ENCODE assay signal across 1 cellular context in the genomic region with DNA sequence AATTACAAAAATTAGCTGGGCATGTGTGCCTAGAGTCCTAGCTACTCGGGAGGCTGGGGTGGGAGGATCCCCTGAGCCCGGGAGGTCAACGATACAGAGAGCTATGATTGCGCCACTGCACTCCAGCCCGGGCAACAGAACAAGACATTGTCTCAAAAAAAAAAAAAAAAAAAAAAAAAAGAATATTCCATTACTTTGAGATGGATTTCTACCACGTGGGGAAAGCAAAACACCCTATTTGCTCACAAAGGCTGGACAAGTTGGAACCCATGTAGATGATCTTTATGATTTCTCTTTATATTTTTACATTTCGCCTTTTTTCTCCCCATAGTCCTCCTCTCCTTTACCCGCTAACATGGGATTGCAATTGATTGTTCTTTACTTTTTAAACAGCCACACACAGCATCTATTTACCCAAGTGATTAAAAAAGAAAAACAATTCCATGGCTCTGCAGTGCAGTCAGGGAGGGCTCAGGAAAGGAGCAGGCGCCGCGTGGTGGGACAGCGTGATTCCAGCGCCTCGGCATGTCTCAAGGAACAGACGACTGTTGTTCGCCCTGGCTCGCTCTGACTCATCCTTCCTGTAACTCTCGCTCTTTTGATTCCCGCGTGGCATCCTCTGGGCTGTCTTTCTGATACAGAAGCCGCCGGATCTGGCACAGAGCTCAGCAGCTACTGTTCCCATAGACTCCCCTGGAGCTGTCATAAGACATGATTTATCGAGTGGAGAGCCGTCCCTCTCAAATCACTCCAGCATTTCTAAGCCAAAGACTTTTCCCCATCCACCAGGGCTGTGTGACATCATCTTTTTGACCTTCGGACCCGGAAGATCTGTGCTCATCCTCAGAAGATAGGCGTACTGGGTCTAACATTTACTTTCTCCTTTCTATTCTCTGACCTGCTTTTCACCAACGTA.
A peak's percentile ranks its signal among the peaks of the same experiment; 100 is the strongest.
TF ChIP-seq lines count a peak whose summit lies in the region.

No MANE protein-coding gene starts in this region.

TF ChIP-seq in HepG2, 621 proteins besides CTCF, POLR2A, EP300 and RAD21 (continued from another document and continues in another):
- TF ChIP-seq, protein P1, sequence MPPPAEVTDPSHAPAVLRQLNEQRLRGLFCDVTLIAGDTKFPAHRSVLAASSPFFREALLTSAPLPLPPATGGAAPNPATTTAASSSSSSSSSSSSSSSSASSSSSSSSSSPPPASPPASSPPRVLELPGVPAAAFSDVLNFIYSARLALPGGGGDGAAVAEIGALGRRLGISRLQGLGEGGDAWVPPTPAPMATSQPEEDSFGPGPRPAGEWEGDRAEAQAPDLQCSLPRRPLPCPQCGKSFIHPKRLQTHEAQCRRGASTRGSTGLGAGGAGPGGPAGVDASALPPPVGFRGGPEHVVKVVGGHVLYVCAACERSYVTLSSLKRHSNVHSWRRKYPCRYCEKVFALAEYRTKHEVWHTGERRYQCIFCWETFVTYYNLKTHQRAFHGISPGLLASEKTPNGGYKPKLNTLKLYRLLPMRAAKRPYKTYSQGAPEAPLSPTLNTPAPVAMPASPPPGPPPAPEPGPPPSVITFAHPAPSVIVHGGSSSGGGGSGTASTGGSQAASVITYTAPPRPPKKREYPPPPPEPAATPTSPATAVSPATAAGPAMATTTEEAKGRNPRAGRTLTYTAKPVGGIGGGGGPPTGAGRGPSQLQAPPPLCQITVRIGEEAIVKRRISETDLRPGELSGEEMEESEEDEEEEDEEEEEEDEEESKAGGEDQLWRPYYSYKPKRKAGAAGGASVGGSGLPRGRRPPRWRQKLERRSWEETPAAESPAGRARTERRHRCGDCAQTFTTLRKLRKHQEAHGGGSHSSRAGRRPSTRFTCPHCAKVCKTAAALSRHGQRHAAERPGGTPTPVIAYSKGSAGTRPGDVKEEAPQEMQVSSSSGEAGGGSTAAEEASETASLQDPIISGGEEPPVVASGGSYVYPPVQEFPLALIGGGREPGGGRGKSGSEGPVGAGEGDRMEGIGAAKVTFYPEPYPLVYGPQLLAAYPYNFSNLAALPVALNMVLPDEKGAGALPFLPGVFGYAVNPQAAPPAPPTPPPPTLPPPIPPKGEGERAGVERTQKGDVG (CRISPR knock-in tag; IDR thresholded peaks at IDR 0.05; ENCODE audit: borderline replicate concordance), result no peak
- TF ChIP-seq EZH2 (conservative IDR thresholded peaks at IDR 0.05; ENCODE audit: low read depth, low read length) (no peak), SPEN (CRISPR knock-in tag; IDR thresholded peaks at IDR 0.05; ENCODE audit: low read depth) (no peak), JUN (CRISPR knock-in tag; IDR thresholded peaks at IDR 0.05) (peak; percentile 74; the same call in 1 of the 2 replicates), TEAD3 (CRISPR knock-in tag; optimal IDR thresholded peaks at IDR 0.05; ENCODE audit: borderline replicate concordance) (peak; percentile 61), PAF1 (CRISPR knock-in tag; IDR thresholded peaks at IDR 0.05) (no peak), ZNF776 (CRISPR knock-in tag; IDR thresholded peaks at IDR 0.05) (no peak), TAF15 (IDR thresholded peaks at IDR 0.05; ENCODE audit: low read depth, low read length, poor library complexity, severe bottlenecking) (no peak), NFYC (CRISPR knock-in tag; IDR thresholded peaks at IDR 0.05) (no peak), ZNF605 (CRISPR knock-in tag; IDR thresholded peaks at IDR 0.05) (0 out of 2 replicates have a peak, but pooled peaks have one; percentile 34), MAFK (conservative IDR thresholded peaks at IDR 0.05 in 1 of 2, IDR thresholded peaks at IDR 0.05 in 1 of 2; ENCODE audit: low read length in 2 of 2) (no peak), FOXK2 (IDR thresholded peaks at IDR 0.05) (no peak), MXI1 (IDR thresholded peaks at IDR 0.05; ENCODE audit: borderline replicate concordance, low read depth, low read length) (no peak; the same call in 2 of the 3 replicates), MAZ (IDR thresholded peaks at IDR 0.05; ENCODE audit: borderline replicate concordance, low read depth, low read length) (no peak), MAZ (CRISPR knock-in tag; IDR thresholded peaks at IDR 0.05; ENCODE audit: low read depth) (no peak), ZFP90 (CRISPR knock-in tag; IDR thresholded peaks at IDR 0.05; ENCODE audit: borderline replicate concordance) (0 out of 2 replicates have a peak, but pooled peaks have one; percentile 23), ZNF205 (CRISPR knock-in tag; IDR thresholded peaks at IDR 0.05) (no peak), ZSCAN9 (CRISPR knock-in tag; IDR thresholded peaks at IDR 0.05; ENCODE audit: borderline replicate concordance) (no peak), ZNF292 (CRISPR knock-in tag; IDR thresholded peaks at IDR 0.05; ENCODE audit: borderline replicate concordance, low read depth) (peak; percentile 57; the same call in 1 of the 2 replicates)
- TF ChIP-seq, protein P2, sequence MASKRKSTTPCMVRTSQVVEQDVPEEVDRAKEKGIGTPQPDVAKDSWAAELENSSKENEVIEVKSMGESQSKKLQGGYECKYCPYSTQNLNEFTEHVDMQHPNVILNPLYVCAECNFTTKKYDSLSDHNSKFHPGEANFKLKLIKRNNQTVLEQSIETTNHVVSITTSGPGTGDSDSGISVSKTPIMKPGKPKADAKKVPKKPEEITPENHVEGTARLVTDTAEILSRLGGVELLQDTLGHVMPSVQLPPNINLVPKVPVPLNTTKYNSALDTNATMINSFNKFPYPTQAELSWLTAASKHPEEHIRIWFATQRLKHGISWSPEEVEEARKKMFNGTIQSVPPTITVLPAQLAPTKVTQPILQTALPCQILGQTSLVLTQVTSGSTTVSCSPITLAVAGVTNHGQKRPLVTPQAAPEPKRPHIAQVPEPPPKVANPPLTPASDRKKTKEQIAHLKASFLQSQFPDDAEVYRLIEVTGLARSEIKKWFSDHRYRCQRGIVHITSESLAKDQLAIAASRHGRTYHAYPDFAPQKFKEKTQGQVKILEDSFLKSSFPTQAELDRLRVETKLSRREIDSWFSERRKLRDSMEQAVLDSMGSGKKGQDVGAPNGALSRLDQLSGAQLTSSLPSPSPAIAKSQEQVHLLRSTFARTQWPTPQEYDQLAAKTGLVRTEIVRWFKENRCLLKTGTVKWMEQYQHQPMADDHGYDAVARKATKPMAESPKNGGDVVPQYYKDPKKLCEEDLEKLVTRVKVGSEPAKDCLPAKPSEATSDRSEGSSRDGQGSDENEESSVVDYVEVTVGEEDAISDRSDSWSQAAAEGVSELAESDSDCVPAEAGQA (IDR thresholded peaks at IDR 0.05; ENCODE audit: low read depth), result no peak
- TF ChIP-seq, protein P2 (CRISPR knock-in tag; IDR thresholded peaks at IDR 0.05; ENCODE audit: borderline replicate concordance), result no peak
- TF ChIP-seq, protein P3, sequence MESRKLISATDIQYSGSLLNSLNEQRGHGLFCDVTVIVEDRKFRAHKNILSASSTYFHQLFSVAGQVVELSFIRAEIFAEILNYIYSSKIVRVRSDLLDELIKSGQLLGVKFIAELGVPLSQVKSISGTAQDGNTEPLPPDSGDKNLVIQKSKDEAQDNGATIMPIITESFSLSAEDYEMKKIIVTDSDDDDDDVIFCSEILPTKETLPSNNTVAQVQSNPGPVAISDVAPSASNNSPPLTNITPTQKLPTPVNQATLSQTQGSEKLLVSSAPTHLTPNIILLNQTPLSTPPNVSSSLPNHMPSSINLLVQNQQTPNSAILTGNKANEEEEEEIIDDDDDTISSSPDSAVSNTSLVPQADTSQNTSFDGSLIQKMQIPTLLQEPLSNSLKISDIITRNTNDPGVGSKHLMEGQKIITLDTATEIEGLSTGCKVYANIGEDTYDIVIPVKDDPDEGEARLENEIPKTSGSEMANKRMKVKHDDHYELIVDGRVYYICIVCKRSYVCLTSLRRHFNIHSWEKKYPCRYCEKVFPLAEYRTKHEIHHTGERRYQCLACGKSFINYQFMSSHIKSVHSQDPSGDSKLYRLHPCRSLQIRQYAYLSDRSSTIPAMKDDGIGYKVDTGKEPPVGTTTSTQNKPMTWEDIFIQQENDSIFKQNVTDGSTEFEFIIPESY (CRISPR knock-in tag; IDR thresholded peaks at IDR 0.05), result no peak
- TF ChIP-seq, protein P4, sequence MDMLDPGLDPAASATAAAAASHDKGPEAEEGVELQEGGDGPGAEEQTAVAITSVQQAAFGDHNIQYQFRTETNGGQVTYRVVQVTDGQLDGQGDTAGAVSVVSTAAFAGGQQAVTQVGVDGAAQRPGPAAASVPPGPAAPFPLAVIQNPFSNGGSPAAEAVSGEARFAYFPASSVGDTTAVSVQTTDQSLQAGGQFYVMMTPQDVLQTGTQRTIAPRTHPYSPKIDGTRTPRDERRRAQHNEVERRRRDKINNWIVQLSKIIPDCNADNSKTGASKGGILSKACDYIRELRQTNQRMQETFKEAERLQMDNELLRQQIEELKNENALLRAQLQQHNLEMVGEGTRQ (IDR thresholded peaks at IDR 0.05; ENCODE audit: low read depth, low read length), result no peak
- TF ChIP-seq, protein P4 (CRISPR knock-in tag; IDR thresholded peaks at IDR 0.05; ENCODE audit: borderline replicate concordance), result no peak; the same call in 1 of the 2 replicates
- TF ChIP-seq, protein P5, sequence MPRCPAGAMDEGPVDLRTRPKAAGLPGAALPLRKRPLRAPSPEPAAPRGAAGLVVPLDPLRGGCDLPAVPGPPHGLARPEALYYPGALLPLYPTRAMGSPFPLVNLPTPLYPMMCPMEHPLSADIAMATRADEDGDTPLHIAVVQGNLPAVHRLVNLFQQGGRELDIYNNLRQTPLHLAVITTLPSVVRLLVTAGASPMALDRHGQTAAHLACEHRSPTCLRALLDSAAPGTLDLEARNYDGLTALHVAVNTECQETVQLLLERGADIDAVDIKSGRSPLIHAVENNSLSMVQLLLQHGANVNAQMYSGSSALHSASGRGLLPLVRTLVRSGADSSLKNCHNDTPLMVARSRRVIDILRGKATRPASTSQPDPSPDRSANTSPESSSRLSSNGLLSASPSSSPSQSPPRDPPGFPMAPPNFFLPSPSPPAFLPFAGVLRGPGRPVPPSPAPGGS (CRISPR knock-in tag; IDR thresholded peaks at IDR 0.05), result peak; percentile 54; the same call in 1 of the 2 replicates
- TF ChIP-seq, protein P6, sequence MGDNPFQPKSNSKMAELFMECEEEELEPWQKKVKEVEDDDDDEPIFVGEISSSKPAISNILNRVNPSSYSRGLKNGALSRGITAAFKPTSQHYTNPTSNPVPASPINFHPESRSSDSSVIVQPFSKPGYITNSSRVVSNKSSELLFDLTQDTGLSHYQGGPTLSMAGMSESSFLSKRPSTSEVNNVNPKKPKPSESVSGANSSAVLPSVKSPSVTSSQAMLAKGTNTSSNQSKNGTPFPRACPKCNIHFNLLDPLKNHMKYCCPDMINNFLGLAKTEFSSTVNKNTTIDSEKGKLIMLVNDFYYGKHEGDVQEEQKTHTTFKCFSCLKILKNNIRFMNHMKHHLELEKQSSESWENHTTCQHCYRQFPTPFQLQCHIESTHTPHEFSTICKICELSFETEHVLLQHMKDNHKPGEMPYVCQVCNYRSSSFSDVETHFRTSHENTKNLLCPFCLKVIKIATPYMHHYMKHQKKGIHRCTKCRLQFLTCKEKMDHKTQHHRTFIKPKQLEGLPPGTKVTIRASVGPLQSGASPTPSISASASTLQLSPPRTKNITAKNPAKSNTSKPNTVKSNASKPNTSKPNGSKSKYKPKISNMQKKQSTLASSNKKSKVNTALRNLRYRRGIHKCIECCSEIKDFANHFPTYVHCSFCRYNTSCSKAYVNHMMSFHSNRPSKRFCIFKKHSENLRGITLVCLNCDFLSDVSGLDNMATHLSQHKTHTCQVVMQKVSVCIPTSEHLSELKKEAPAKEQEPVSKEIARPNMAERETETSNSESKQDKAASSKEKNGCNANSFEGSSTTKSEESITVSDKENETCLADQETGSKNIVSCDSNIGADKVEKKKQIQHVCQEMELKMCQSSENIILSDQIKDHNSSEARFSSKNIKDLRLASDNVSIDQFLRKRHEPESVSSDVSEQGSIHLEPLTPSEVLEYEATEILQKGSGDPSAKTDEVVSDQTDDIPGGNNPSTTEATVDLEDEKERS (CRISPR knock-in tag; IDR thresholded peaks at IDR 0.05), result no peak
- TF ChIP-seq, protein P7, sequence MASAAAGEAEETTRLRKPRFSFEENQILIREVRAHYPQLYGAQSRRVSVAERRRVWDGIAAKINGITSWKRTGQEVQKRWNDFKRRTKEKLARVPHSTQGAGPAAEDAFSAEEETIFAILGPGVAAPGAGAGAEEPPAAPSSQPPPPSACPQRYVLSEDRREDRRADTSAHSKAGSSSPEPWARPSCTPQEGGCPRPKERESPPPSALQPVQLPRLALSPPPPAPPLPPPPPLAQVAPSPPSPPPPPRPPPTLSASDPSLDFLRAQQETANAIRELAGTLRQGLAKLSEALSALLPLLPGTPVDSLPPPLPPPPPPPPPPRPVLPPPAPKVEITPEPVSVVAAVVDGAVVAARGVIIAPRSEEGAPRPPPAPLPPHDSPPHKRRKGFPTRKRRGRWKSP (CRISPR knock-in tag; IDR thresholded peaks at IDR 0.05), result peak; percentile 54; the same call in 1 of the 2 replicates
- TF ChIP-seq, protein P8, sequence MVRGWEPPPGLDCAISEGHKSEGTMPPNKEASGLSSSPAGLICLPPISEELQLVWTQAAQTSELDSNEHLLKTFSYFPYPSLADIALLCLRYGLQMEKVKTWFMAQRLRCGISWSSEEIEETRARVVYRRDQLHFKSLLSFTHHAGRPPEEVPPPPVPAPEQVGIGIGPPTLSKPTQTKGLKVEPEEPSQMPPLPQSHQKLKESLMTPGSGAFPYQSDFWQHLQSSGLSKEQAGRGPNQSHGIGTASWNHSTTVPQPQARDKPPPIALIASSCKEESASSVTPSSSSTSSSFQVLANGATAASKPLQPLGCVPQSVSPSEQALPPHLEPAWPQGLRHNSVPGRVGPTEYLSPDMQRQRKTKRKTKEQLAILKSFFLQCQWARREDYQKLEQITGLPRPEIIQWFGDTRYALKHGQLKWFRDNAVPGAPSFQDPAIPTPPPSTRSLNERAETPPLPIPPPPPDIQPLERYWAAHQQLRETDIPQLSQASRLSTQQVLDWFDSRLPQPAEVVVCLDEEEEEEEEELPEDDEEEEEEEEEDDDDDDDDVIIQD (CRISPR knock-in tag; IDR thresholded peaks at IDR 0.05; ENCODE audit: low read depth), result no peak
